In genomic region chr10:44576715-44577191, GRCh38 we compare ENCODE assay signal across 1 cellular context.
TF ChIP-seq lines count a peak whose summit lies in the region.

No MANE protein-coding gene starts in this region.

TF ChIP-seq in GM23338, 12 proteins besides CTCF, POLR2A, EP300 and RAD21 (continued from another document):
- no peak for TF ChIP-seq ZNF462 (CRISPR knock-in tag; IDR thresholded peaks at IDR 0.05)
- no peak for TF ChIP-seq POLR2AphosphoS5 (IDR thresholded peaks at IDR 0.05; ENCODE audit: low read depth)
- no peak for TF ChIP-seq NANOG (IDR thresholded peaks at IDR 0.05; ENCODE audit: borderline replicate concordance)
- TF ChIP-seq ETS1 (IDR thresholded peaks at IDR 0.05), result no peak
- TF ChIP-seq ZNF114 (CRISPR knock-in tag; IDR thresholded peaks at IDR 0.05), result no peak
TF ChIP-seq in GM23338: peak in this region for 0.
